ENCODE assay signal across 1 cellular context in genomic region chr6:166308769-166309589, GRCh38.
TF ChIP-seq lines count a peak whose summit lies in the region.

No MANE protein-coding gene starts in this region.

TF ChIP-seq in GM12878, 131 proteins besides CTCF, POLR2A, EP300 and RAD21:
- no peak for TF ChIP-seq HDAC6 (IDR thresholded peaks at IDR 0.05; ENCODE audit: unreplicated experiment)
- 0 out of 2 replicates have a peak, but pooled peaks have one; percentile 1 for TF ChIP-seq SMC3 (IDR thresholded peaks at IDR 0.05; ENCODE audit: borderline replicate concordance, low read length)
- TF ChIP-seq PBX3 (IDR thresholded peaks at IDR 0.05; ENCODE audit: insufficient replicate concordance, low read depth, low read length) = no peak
